ENCODE assay signal across 24 cellular contexts in the genomic region with DNA sequence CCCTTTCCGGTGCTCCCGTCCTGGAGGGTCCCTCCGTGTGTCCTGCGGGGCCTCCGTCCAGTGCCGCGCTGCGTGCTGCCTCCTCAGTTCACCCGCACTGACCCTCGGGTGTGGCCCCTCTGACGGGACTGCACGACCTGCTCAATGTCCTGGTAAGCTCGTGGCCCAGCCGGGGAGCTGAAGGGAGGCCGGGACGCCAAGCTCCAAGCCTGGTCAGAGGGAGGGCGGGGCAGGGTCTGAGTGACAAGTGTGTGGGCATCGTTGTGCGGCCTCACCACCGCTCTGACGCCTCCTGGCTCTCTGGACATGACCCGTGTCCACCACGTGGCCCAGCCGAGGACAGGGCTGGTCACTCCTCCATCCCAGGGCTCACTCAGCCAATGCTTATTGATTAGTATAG. TPM values are rescaled to one million over a fixed set of nuclear protein-coding genes. Genes with fewer than 3 reads are reported as not detected.
"Had no signal": no experiment of that assay in that cellular context is flagged by ENCODE, and none has a peak within 500 bp of the region (broad histone marks: within the 10 kb centered on the region; RNA-seq: fewer than 3 reads in every experiment).

No MANE protein-coding gene starts in this region.

- H3K27ac ChIP-seq: epithelial cell of prostate, left ventricle myocardium inferior, lower lobe of right lung, psoas muscle, spleen, thyroid gland had no signal

- H3K36me3 ChIP-seq: thyroid gland had no signal

- FAIRE-seq: colon, kidney had no signal

- H3K27ac Mint-ChIP-seq: type B pancreatic cell had no signal

- H3K27me3 ChIP-seq: dorsolateral prefrontal cortex, esophagus squamous epithelium, stomach, thyroid gland had no signal

- H3K9me3 Mint-ChIP-seq: naive thymus-derived CD8-positive, alpha-beta T cell; neural crest cell; stimulated activated naive B cell treated with anti-CD40 and anti-IgM and Interleukin-4, amounts not matched to agents 10 μg/mL and 1 μg/mL and 100 μg/mL, for 72 hours; type B pancreatic cell had no signal

- H3K9me3 ChIP-seq: esophagus squamous epithelium, left ventricle myocardium inferior, lower lobe of right lung, psoas muscle, spleen, stomach, thyroid gland had no signal

- H3K4me3 ChIP-seq: dorsolateral prefrontal cortex, esophagus squamous epithelium, left ventricle myocardium inferior, lower lobe of right lung, psoas muscle, skin epidermis, spleen, stomach, thyroid gland had no signal

- DNase-seq: caudate nucleus; cerebellar nuclear complex; dorsolateral prefrontal cortex; effector CD4-positive, alpha-beta T cell; esophagus squamous epithelium; foreskin melanocyte; head of caudate nucleus; kidney; left cardiac atrium; left ventricle myocardium inferior; lower lobe of right lung; naive thymus-derived CD8-positive, alpha-beta T cell; psoas muscle; spleen; stimulated activated CD4-positive, alpha-beta T cell treated with anti-CD3 and anti-CD28 coated beads, Interleukin-4, amount 100 ng/mL, for 4 hours; stimulated activated naive B cell treated with anti-CD40 and anti-IgM and Interleukin-4, amounts not matched to agents 10 μg/mL and 1 μg/mL and 100 μg/mL, for 72 hours; stomach; thyroid gland had no signal

- ATAC-seq: left cardiac atrium; naive thymus-derived CD8-positive, alpha-beta T cell; psoas muscle; right cardiac atrium; stimulated activated naive B cell treated with anti-CD40 and anti-IgM and Interleukin-4, amounts not matched to agents 10 μg/mL and 1 μg/mL and 100 μg/mL, for 72 hours had no signal

- H3K27me3 Mint-ChIP-seq: type B pancreatic cell had no signal

- H3K4me3 Mint-ChIP-seq: naive thymus-derived CD8-positive, alpha-beta T cell; neural crest cell; stimulated activated naive B cell treated with anti-CD40 and anti-IgM and Interleukin-4, amounts not matched to agents 10 μg/mL and 1 μg/mL and 100 μg/mL, for 72 hours; type B pancreatic cell had no signal

- H3K4me1 Mint-ChIP-seq: naive thymus-derived CD8-positive, alpha-beta T cell; stimulated activated naive B cell treated with anti-CD40 and anti-IgM and Interleukin-4, amounts not matched to agents 10 μg/mL and 1 μg/mL and 100 μg/mL, for 72 hours had no signal

- H3K36me3 Mint-ChIP-seq: naive thymus-derived CD8-positive, alpha-beta T cell; stimulated activated naive B cell treated with anti-CD40 and anti-IgM and Interleukin-4, amounts not matched to agents 10 μg/mL and 1 μg/mL and 100 μg/mL, for 72 hours; type B pancreatic cell had no signal

RNA-seq across cellular contexts. Expression of gene FAM20C, which starts 25.9 kb away (rescaled TPM):
- polyA plus RNA-seq: naive thymus-derived CD8-positive, alpha-beta T cell had no signal
